ENCODE assay signal across 20 cellular contexts in genomic region chr10:71601273-71601672, GRCh38.
DNase-seq lines count a peak whose midpoint lies in the region; ATAC-seq, FAIRE-seq and TF ChIP-seq lines count a peak whose summit lies in the region.
"Had no signal": no experiment of that assay in that cellular context is flagged by ENCODE, and none has a peak within 500 bp of the region (broad histone marks: within the 10 kb centered on the region; RNA-seq: fewer than 3 reads in every experiment).

No MANE protein-coding gene starts in this region.

- H3K4me2 ChIP-seq in astrocyte (ENCODE audit: low read length) (peak overlapping the region; percentile 36), neural progenitor cell (no peak overlapping the region)
- H3K4me2 ChIP-seq: PC-9 had no signal

- H3K4me3 ChIP-seq in astrocyte (ENCODE audit: insufficient read depth, low read depth, low read length) (no peak overlapping the region), neural progenitor cell (no peak overlapping the region), vagina (no peak overlapping the region)
- H3K4me3 ChIP-seq: PC-9 had no signal

- intact Hi-C loops in vagina (cut with DNase I), result no loop called here

- H3K36me3 ChIP-seq in astrocyte (ENCODE audit: insufficient read depth, low read length), result no peaks in the 10 kb centered on the region
- H3K36me3 ChIP-seq in neural progenitor cell, result no peaks in the 10 kb centered on the region
- no peaks in the 10 kb centered on the region for H3K36me3 ChIP-seq in vagina

- FAIRE-seq in astrocyte (lab: Jason Lieb, UNC), result no peak
- FAIRE-seq: D721Med, GM12892, GM18507 had no signal

- peak overlapping the region; percentile 89 for H3K27ac Mint-ChIP-seq in activated naive CD8-positive, alpha-beta T cell treated with anti-CD3 and anti-CD28 coated beads, Interleukin-2, amount 50 U/mL, for 24 hours
- H3K27ac Mint-ChIP-seq in activated naive CD8-positive, alpha-beta T cell treated with anti-CD3 and anti-CD28 coated beads for 36 hours, result no peak overlapping the region
- H3K27ac Mint-ChIP-seq in astrocyte (ENCODE audit: unreplicated experiment), result peak overlapping the region; percentile 9
- peak overlapping the region; percentile 37 for H3K27ac Mint-ChIP-seq in neural progenitor cell
- H3K27ac Mint-ChIP-seq in immature natural killer cell, result no peak overlapping the region

- peaks cover 15% of the 10 kb centered on the region for H3K4me1 ChIP-seq in astrocyte (ENCODE audit: insufficient read depth, low read length)
- H3K4me1 ChIP-seq in neural progenitor cell, result peaks cover 28% of the 10 kb centered on the region
- peaks cover 27% of the 10 kb centered on the region for H3K4me1 ChIP-seq in vagina

- no peak for DNase-seq in activated naive CD8-positive, alpha-beta T cell treated with anti-CD3 and anti-CD28 coated beads, Interleukin-2, amount 50 U/mL, for 24 hours
- no peak for DNase-seq in activated naive CD8-positive, alpha-beta T cell treated with anti-CD3 and anti-CD28 coated beads for 36 hours
- DNase-seq in astrocyte (ENCODE audit: low read depth) (no peak), neural progenitor cell (ENCODE audit: low spot score) (no peak), vagina (ENCODE audit: extremely low spot score in 2 of 2) (no peak), immature natural killer cell (no peak), NOMO-1 treated with DMSO at 0.1 percent for 48 hours (lab: John Stamatoyannopoulos, UW; ENCODE audit: unreplicated experiment) (no peak), NCI-H2029 (lab: John Stamatoyannopoulos, UW) (no peak)
- DNase-seq: ACHN, C1 segment of cervical spinal cord, DMS79, NCI-H1417 treated with DMSO at 0.1 percent for 48 hours, NCI-H187 treated with DMSO at 0.1 percent for 48 hours, NCI-H524, PC-9, SIG-M5 had no signal

- no peaks in the 10 kb centered on the region for H3K27me3 ChIP-seq in astrocyte (ENCODE audit: insufficient read depth, low read length)
- H3K27me3 ChIP-seq in neural progenitor cell, result no peaks in the 10 kb centered on the region
- H3K27me3 ChIP-seq in vagina, result no peaks in the 10 kb centered on the region

- H4K20me1 ChIP-seq in astrocyte (ENCODE audit: insufficient read depth, low read length) (no peaks in the 10 kb centered on the region), neural progenitor cell (ENCODE audit: low read depth) (no peaks in the 10 kb centered on the region)

- no peak for TF ChIP-seq POLR2A in vagina (IDR thresholded peaks at IDR 0.05)

- H3K9me3 ChIP-seq in astrocyte (ENCODE audit: insufficient read depth, low read depth, low read length) (peaks cover 2% of the 10 kb centered on the region), neural progenitor cell (ENCODE audit: low read depth) (no peaks in the 10 kb centered on the region), vagina (no peaks in the 10 kb centered on the region)

- H2AFZ ChIP-seq in astrocyte (ENCODE audit: low read depth, low read length) (no peak overlapping the region), neural progenitor cell (replicated peaks) (no peak overlapping the region)
- H2AFZ ChIP-seq: PC-9 had no signal

- no peaks in the 10 kb centered on the region for H3K27me3 Mint-ChIP-seq in activated naive CD8-positive, alpha-beta T cell treated with anti-CD3 and anti-CD28 coated beads, Interleukin-2, amount 50 U/mL, for 24 hours
- no peaks in the 10 kb centered on the region for H3K27me3 Mint-ChIP-seq in activated naive CD8-positive, alpha-beta T cell treated with anti-CD3 and anti-CD28 coated beads for 36 hours
- H3K27me3 Mint-ChIP-seq in astrocyte (ENCODE audit: low read depth, unreplicated experiment) (peaks cover 26% of the 10 kb centered on the region), neural progenitor cell (ENCODE audit: insufficient read depth, low read depth) (peaks cover 6% of the 10 kb centered on the region), immature natural killer cell (ENCODE audit: low read depth in 3 of 3) (peaks cover 0 to 2% (median 2%) of the 10 kb centered on the region in 3 donors)

- peaks cover 59% of the 10 kb centered on the region for H3K4me1 Mint-ChIP-seq in activated naive CD8-positive, alpha-beta T cell treated with anti-CD3 and anti-CD28 coated beads, Interleukin-2, amount 50 U/mL, for 24 hours
- H3K4me1 Mint-ChIP-seq in activated naive CD8-positive, alpha-beta T cell treated with anti-CD3 and anti-CD28 coated beads for 36 hours, result peaks cover 11% of the 10 kb centered on the region
- H3K4me1 Mint-ChIP-seq in astrocyte (ENCODE audit: low read depth, unreplicated experiment), result peaks cover 20% of the 10 kb centered on the region
- peaks cover 28% of the 10 kb centered on the region for H3K4me1 Mint-ChIP-seq in neural progenitor cell
- no peaks in the 10 kb centered on the region for H3K4me1 Mint-ChIP-seq in immature natural killer cell

- H3K27ac ChIP-seq in astrocyte (ENCODE audit: low read depth, low read length), result no peak overlapping the region
- no peak overlapping the region for H3K27ac ChIP-seq in neural progenitor cell
- H3K27ac ChIP-seq in vagina, result peak overlapping the region; percentile 76
- H3K27ac ChIP-seq: PC-9 had no signal

- ATAC-seq in activated naive CD8-positive, alpha-beta T cell treated with anti-CD3 and anti-CD28 coated beads, Interleukin-2, amount 50 U/mL, for 24 hours, result peak; percentile 8

- peak overlapping the region; percentile 46 for H3K4me3 Mint-ChIP-seq in activated naive CD8-positive, alpha-beta T cell treated with anti-CD3 and anti-CD28 coated beads, Interleukin-2, amount 50 U/mL, for 24 hours
- no peak overlapping the region for H3K4me3 Mint-ChIP-seq in activated naive CD8-positive, alpha-beta T cell treated with anti-CD3 and anti-CD28 coated beads for 36 hours
- H3K4me3 Mint-ChIP-seq in astrocyte (ENCODE audit: unreplicated experiment) (no peak overlapping the region), neural progenitor cell (no peak overlapping the region), immature natural killer cell (no peak overlapping the region)
- H3K4me3 Mint-ChIP-seq: HFFc6 had no signal

- H3K79me2 ChIP-seq in astrocyte (ENCODE audit: insufficient read depth, low read length) (no peaks in the 10 kb centered on the region), neural progenitor cell (ENCODE audit: low read depth) (no peaks in the 10 kb centered on the region)

- no peaks in the 10 kb centered on the region for H3K36me3 Mint-ChIP-seq in activated naive CD8-positive, alpha-beta T cell treated with anti-CD3 and anti-CD28 coated beads, Interleukin-2, amount 50 U/mL, for 24 hours (ENCODE audit: low read depth)
- no peaks in the 10 kb centered on the region for H3K36me3 Mint-ChIP-seq in activated naive CD8-positive, alpha-beta T cell treated with anti-CD3 and anti-CD28 coated beads for 36 hours
- H3K36me3 Mint-ChIP-seq in astrocyte (ENCODE audit: low read depth, unreplicated experiment), result peaks cover 2% of the 10 kb centered on the region
- H3K36me3 Mint-ChIP-seq in neural progenitor cell, result no peaks in the 10 kb centered on the region
- H3K36me3 Mint-ChIP-seq in immature natural killer cell, result no peaks in the 10 kb centered on the region

- H3K9ac ChIP-seq in astrocyte (ENCODE audit: low read length), result no peak overlapping the region
- H3K9ac ChIP-seq in neural progenitor cell, result no peak overlapping the region

- H3F3A ChIP-seq in neural progenitor cell (ENCODE audit: low read depth), result peaks cover 9% of the 10 kb centered on the region

- no peaks in the 10 kb centered on the region for H3K9me3 Mint-ChIP-seq in activated naive CD8-positive, alpha-beta T cell treated with anti-CD3 and anti-CD28 coated beads, Interleukin-2, amount 50 U/mL, for 24 hours
- no peaks in the 10 kb centered on the region for H3K9me3 Mint-ChIP-seq in activated naive CD8-positive, alpha-beta T cell treated with anti-CD3 and anti-CD28 coated beads for 36 hours
- no peaks in the 10 kb centered on the region for H3K9me3 Mint-ChIP-seq in astrocyte (ENCODE audit: unreplicated experiment)
- H3K9me3 Mint-ChIP-seq in neural progenitor cell, result no peaks in the 10 kb centered on the region
- H3K9me3 Mint-ChIP-seq in immature natural killer cell, result no peaks in the 10 kb centered on the region
- H3K9me3 Mint-ChIP-seq: HFFc6 had no signal

- TF ChIP-seq CTCF in astrocyte (IDR thresholded peaks at IDR 0.05; ENCODE audit: insufficient read depth, low read depth, low read length), result no peak
- TF ChIP-seq CTCF in neural progenitor cell (IDR thresholded peaks at IDR 0.05), result no peak
- no peak for TF ChIP-seq CTCF in vagina (IDR thresholded peaks at IDR 0.05)

Comparison
In these comparisons a context has a peak if more than half of its experiments do, and no peak if none do; other contexts are left out.
1. H3K27ac Mint-ChIP-seq: peak in activated naive CD8-positive, alpha-beta T cell treated with anti-CD3 and anti-CD28 coated beads, Interleukin-2, amount 50 U/mL, for 24 hours (single experiment), astrocyte (single experiment) and neural progenitor cell (single experiment); none in activated naive CD8-positive, alpha-beta T cell treated with anti-CD3 and anti-CD28 coated beads for 36 hours (single experiment) and immature natural killer cell (0 of 6).